ENCODE assay signal across 1 cellular context in the genomic region with DNA sequence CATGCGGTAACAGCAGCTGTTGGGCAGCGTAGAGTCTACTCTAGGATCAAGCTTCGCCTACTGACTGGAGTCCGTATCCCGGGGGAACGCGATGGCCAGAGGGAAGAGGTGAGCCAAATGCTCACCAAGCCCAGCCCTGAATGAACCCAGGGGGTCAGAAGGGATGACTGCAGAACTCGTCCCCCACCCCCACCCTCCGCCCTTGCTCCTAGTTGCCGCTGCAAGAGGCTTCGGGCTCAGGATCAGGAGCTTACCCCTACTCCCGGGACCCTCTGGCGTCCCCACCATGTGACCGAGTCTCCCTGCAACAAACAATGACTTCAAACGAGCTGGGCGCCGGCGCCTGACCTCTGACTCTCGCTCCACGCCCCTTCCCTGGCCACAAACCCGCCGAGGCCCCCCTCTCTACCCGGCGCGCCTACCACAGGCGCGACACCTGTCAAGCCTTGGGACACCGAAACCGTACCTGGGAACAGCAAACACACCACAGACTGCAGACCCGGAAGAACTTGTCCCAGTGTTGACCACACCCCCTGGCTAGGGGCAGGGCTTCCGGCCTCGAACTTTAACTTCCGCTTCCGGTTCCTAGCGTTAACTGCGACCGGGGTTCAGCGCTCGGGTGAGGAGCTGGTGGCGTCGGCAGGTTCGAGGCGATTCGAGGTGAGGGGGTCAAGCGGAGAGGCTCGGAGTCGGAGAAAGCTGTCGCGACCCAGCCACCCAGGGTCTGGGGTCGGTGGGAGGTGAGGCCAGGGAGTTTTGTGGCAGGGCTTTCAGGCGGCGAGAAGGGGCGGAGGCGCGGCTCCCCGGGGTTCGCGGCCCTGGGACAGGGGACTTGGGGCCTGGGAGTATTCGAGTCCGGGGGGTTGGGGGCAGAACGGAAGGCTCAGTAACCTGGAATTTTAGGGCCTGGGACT.
A peak's percentile ranks its signal among the peaks of the same experiment; 100 is the strongest.
TF ChIP-seq lines count a peak whose summit lies in the region.

A gene (plus strand): TSS at position 594 of the 914 bp plus-strand sequence. CDS start 420 bp downstream, outside the sequence.

TF ChIP-seq in WTC11, 78 proteins besides CTCF, POLR2A, EP300 and RAD21 (continued from another document and continues in another):
- TF ChIP-seq, protein P1, sequence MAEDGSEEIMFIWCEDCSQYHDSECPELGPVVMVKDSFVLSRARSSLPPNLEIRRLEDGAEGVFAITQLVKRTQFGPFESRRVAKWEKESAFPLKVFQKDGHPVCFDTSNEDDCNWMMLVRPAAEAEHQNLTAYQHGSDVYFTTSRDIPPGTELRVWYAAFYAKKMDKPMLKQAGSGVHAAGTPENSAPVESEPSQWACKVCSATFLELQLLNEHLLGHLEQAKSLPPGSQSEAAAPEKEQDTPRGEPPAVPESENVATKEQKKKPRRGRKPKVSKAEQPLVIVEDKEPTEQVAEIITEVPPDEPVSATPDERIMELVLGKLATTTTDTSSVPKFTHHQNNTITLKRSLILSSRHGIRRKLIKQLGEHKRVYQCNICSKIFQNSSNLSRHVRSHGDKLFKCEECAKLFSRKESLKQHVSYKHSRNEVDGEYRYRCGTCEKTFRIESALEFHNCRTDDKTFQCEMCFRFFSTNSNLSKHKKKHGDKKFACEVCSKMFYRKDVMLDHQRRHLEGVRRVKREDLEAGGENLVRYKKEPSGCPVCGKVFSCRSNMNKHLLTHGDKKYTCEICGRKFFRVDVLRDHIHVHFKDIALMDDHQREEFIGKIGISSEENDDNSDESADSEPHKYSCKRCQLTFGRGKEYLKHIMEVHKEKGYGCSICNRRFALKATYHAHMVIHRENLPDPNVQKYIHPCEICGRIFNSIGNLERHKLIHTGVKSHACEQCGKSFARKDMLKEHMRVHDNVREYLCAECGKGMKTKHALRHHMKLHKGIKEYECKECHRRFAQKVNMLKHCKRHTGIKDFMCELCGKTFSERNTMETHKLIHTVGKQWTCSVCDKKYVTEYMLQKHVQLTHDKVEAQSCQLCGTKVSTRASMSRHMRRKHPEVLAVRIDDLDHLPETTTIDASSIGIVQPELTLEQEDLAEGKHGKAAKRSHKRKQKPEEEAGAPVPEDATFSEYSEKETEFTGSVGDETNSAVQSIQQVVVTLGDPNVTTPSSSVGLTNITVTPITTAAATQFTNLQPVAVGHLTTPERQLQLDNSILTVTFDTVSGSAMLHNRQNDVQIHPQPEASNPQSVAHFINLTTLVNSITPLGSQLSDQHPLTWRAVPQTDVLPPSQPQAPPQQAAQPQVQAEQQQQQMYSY (CRISPR knock-in tag; IDR thresholded peaks at IDR 0.05), result no peak
- TF ChIP-seq SMAD4 (CRISPR knock-in tag; IDR thresholded peaks at IDR 0.05) (0 out of 2 replicates have a peak, but pooled peaks have one; percentile 11), RORB (CRISPR knock-in tag; IDR thresholded peaks at IDR 0.05) (no peak), ELF4 (CRISPR knock-in tag; IDR thresholded peaks at IDR 0.05; ENCODE audit: low read depth) (no peak), ETV6 (CRISPR knock-in tag; IDR thresholded peaks at IDR 0.05) (peak; percentile 72), TCF7 (CRISPR knock-in tag; IDR thresholded peaks at IDR 0.05; ENCODE audit: low read depth) (no peak), ZNF219 (CRISPR knock-in tag; IDR thresholded peaks at IDR 0.05; ENCODE audit: borderline replicate concordance) (no peak), SOX15 (CRISPR knock-in tag; IDR thresholded peaks at IDR 0.05) (no peak), ESRRA (CRISPR knock-in tag; IDR thresholded peaks at IDR 0.05; ENCODE audit: borderline replicate concordance) (no peak), TEAD4 (CRISPR knock-in tag; IDR thresholded peaks at IDR 0.05) (no peak), GRHL2 (CRISPR knock-in tag; IDR thresholded peaks at IDR 0.05; ENCODE audit: insufficient replicate concordance, severe bottlenecking) (no peak), GABPB1 (CRISPR knock-in tag; IDR thresholded peaks at IDR 0.05) (peak; percentile 83; the same call in 1 of the 2 replicates), KAT7 (CRISPR knock-in tag; IDR thresholded peaks at IDR 0.05; ENCODE audit: borderline replicate concordance) (no peak), TP53 (CRISPR knock-in tag; IDR thresholded peaks at IDR 0.05) (no peak), CREM (CRISPR knock-in tag; IDR thresholded peaks at IDR 0.05) (peak; percentile 55; the same call in 1 of the 2 replicates), GTF2I (CRISPR knock-in tag; conservative IDR thresholded peaks at IDR 0.05) (no peak), CREB1 (CRISPR knock-in tag; IDR thresholded peaks at IDR 0.05) (no peak), MXD4 (CRISPR knock-in tag; IDR thresholded peaks at IDR 0.05; ENCODE audit: borderline replicate concordance) (no peak)
- TF ChIP-seq, protein P2, sequence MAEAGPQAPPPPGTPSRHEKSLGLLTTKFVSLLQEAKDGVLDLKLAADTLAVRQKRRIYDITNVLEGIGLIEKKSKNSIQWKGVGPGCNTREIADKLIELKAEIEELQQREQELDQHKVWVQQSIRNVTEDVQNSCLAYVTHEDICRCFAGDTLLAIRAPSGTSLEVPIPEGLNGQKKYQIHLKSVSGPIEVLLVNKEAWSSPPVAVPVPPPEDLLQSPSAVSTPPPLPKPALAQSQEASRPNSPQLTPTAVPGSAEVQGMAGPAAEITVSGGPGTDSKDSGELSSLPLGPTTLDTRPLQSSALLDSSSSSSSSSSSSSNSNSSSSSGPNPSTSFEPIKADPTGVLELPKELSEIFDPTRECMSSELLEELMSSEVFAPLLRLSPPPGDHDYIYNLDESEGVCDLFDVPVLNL (CRISPR knock-in tag; IDR thresholded peaks at IDR 0.05; ENCODE audit: borderline replicate concordance, low read depth), result no peak
- TF ChIP-seq, protein P3, sequence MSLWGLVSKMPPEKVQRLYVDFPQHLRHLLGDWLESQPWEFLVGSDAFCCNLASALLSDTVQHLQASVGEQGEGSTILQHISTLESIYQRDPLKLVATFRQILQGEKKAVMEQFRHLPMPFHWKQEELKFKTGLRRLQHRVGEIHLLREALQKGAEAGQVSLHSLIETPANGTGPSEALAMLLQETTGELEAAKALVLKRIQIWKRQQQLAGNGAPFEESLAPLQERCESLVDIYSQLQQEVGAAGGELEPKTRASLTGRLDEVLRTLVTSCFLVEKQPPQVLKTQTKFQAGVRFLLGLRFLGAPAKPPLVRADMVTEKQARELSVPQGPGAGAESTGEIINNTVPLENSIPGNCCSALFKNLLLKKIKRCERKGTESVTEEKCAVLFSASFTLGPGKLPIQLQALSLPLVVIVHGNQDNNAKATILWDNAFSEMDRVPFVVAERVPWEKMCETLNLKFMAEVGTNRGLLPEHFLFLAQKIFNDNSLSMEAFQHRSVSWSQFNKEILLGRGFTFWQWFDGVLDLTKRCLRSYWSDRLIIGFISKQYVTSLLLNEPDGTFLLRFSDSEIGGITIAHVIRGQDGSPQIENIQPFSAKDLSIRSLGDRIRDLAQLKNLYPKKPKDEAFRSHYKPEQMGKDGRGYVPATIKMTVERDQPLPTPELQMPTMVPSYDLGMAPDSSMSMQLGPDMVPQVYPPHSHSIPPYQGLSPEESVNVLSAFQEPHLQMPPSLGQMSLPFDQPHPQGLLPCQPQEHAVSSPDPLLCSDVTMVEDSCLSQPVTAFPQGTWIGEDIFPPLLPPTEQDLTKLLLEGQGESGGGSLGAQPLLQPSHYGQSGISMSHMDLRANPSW (CRISPR knock-in tag; conservative IDR thresholded peaks at IDR 0.05; ENCODE audit: low read depth), result no peak
- TF ChIP-seq, protein P4, sequence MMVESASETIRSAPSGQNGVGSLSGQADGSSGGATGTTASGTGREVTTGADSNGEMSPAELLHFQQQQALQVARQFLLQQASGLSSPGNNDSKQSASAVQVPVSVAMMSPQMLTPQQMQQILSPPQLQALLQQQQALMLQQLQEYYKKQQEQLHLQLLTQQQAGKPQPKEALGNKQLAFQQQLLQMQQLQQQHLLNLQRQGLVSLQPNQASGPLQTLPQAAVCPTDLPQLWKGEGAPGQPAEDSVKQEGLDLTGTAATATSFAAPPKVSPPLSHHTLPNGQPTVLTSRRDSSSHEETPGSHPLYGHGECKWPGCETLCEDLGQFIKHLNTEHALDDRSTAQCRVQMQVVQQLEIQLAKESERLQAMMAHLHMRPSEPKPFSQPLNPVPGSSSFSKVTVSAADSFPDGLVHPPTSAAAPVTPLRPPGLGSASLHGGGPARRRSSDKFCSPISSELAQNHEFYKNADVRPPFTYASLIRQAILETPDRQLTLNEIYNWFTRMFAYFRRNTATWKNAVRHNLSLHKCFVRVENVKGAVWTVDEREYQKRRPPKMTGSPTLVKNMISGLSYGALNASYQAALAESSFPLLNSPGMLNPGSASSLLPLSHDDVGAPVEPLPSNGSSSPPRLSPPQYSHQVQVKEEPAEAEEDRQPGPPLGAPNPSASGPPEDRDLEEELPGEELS (CRISPR knock-in tag; IDR thresholded peaks at IDR 0.05), result peak; percentile 67; the same call in 1 of the 2 replicates
- TF ChIP-seq, protein P5, sequence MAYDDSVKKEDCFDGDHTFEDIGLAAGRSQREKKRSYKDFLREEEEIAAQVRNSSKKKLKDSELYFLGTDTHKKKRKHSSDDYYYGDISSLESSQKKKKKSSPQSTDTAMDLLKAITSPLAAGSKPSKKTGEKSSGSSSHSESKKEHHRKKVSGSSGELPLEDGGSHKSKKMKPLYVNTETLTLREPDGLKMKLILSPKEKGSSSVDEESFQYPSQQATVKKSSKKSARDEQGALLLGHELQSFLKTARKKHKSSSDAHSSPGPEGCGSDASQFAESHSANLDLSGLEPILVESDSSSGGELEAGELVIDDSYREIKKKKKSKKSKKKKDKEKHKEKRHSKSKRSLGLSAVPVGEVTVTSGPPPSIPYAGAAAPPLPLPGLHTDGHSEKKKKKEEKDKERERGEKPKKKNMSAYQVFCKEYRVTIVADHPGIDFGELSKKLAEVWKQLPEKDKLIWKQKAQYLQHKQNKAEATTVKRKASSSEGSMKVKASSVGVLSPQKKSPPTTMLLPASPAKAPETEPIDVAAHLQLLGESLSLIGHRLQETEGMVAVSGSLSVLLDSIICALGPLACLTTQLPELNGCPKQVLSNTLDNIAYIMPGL (CRISPR knock-in tag; IDR thresholded peaks at IDR 0.05), result peak; percentile 58; the same call in 1 of the 2 replicates
- TF ChIP-seq, protein P6, sequence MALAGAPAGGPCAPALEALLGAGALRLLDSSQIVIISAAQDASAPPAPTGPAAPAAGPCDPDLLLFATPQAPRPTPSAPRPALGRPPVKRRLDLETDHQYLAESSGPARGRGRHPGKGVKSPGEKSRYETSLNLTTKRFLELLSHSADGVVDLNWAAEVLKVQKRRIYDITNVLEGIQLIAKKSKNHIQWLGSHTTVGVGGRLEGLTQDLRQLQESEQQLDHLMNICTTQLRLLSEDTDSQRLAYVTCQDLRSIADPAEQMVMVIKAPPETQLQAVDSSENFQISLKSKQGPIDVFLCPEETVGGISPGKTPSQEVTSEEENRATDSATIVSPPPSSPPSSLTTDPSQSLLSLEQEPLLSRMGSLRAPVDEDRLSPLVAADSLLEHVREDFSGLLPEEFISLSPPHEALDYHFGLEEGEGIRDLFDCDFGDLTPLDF (CRISPR knock-in tag; IDR thresholded peaks at IDR 0.05), result no peak
- TF ChIP-seq, protein P7, sequence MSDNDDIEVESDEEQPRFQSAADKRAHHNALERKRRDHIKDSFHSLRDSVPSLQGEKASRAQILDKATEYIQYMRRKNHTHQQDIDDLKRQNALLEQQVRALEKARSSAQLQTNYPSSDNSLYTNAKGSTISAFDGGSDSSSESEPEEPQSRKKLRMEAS (CRISPR knock-in tag; IDR thresholded peaks at IDR 0.05), result peak; percentile 87
- TF ChIP-seq, protein P8, sequence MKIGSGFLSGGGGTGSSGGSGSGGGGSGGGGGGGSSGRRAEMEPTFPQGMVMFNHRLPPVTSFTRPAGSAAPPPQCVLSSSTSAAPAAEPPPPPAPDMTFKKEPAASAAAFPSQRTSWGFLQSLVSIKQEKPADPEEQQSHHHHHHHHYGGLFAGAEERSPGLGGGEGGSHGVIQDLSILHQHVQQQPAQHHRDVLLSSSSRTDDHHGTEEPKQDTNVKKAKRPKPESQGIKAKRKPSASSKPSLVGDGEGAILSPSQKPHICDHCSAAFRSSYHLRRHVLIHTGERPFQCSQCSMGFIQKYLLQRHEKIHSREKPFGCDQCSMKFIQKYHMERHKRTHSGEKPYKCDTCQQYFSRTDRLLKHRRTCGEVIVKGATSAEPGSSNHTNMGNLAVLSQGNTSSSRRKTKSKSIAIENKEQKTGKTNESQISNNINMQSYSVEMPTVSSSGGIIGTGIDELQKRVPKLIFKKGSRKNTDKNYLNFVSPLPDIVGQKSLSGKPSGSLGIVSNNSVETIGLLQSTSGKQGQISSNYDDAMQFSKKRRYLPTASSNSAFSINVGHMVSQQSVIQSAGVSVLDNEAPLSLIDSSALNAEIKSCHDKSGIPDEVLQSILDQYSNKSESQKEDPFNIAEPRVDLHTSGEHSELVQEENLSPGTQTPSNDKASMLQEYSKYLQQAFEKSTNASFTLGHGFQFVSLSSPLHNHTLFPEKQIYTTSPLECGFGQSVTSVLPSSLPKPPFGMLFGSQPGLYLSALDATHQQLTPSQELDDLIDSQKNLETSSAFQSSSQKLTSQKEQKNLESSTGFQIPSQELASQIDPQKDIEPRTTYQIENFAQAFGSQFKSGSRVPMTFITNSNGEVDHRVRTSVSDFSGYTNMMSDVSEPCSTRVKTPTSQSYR (CRISPR knock-in tag; IDR thresholded peaks at IDR 0.05), result no peak
- TF ChIP-seq, protein P9, sequence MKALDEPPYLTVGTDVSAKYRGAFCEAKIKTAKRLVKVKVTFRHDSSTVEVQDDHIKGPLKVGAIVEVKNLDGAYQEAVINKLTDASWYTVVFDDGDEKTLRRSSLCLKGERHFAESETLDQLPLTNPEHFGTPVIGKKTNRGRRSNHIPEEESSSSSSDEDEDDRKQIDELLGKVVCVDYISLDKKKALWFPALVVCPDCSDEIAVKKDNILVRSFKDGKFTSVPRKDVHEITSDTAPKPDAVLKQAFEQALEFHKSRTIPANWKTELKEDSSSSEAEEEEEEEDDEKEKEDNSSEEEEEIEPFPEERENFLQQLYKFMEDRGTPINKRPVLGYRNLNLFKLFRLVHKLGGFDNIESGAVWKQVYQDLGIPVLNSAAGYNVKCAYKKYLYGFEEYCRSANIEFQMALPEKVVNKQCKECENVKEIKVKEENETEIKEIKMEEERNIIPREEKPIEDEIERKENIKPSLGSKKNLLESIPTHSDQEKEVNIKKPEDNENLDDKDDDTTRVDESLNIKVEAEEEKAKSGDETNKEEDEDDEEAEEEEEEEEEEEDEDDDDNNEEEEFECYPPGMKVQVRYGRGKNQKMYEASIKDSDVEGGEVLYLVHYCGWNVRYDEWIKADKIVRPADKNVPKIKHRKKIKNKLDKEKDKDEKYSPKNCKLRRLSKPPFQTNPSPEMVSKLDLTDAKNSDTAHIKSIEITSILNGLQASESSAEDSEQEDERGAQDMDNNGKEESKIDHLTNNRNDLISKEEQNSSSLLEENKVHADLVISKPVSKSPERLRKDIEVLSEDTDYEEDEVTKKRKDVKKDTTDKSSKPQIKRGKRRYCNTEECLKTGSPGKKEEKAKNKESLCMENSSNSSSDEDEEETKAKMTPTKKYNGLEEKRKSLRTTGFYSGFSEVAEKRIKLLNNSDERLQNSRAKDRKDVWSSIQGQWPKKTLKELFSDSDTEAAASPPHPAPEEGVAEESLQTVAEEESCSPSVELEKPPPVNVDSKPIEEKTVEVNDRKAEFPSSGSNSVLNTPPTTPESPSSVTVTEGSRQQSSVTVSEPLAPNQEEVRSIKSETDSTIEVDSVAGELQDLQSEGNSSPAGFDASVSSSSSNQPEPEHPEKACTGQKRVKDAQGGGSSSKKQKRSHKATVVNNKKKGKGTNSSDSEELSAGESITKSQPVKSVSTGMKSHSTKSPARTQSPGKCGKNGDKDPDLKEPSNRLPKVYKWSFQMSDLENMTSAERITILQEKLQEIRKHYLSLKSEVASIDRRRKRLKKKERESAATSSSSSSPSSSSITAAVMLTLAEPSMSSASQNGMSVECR (CRISPR knock-in tag; IDR thresholded peaks at IDR 0.05; ENCODE audit: borderline replicate concordance), result peak; percentile 91; the same call in 1 of the 2 replicates
